8 cellular contexts compared by ENCODE assay signal in genomic region chr5:177116631-177117373, GRCh38. TPM values are rescaled to one million over a fixed set of nuclear protein-coding genes. Genes with fewer than 3 reads are reported as not detected.
DNase-seq lines count a peak whose midpoint lies in the region; ATAC-seq and TF ChIP-seq lines count a peak whose summit lies in the region.

No MANE protein-coding gene starts in this region.

- ATAC-seq in GM18511 (IDR thresholded peaks at IDR 0.05; ENCODE audit: unreplicated experiment), result no peak

- H3K79me2 ChIP-seq in osteoblast (ENCODE audit: insufficient read depth, low read length), result no peaks in the 10 kb centered on the region

- peak overlapping the region; percentile 97 for H2AFZ ChIP-seq in osteoblast (ENCODE audit: low read length)

- H3K4me1 ChIP-seq in osteoblast (ENCODE audit: insufficient read depth, low read length) (peaks cover 9% of the 10 kb centered on the region), stomach smooth muscle (ENCODE audit: control insufficient read depth, insufficient read depth, low read length) (peaks cover 17% of the 10 kb centered on the region)

- peak overlapping the region; percentile 41 to 90 (median 66) for H3K4me3 Mint-ChIP-seq in IgD-negative memory B cell

- H3K36me3 ChIP-seq in osteoblast (ENCODE audit: insufficient read depth, low read length) (no peaks in the 10 kb centered on the region), stomach smooth muscle (ENCODE audit: control insufficient read depth in 2 of 2, insufficient read depth in 2 of 2, low read length in 2 of 2) (no peaks in the 10 kb centered on the region)

- no peaks in the 10 kb centered on the region for H4K20me1 ChIP-seq in osteoblast (ENCODE audit: insufficient read depth, low read length)

- H3K27ac ChIP-seq in osteoblast (ENCODE audit: low read depth, low read length) (no peak overlapping the region), stomach smooth muscle (ENCODE audit: low read length) (peak overlapping the region; percentile 53)

- no peaks in the 10 kb centered on the region for H3K9me3 ChIP-seq in osteoblast (ENCODE audit: low read depth, low read length)
- H3K9me3 ChIP-seq in stomach smooth muscle (ENCODE audit: control insufficient read depth in 2 of 2, low read length in 2 of 2), result no peaks in the 10 kb centered on the region

- peak overlapping the region; percentile 80 for H3K4me2 ChIP-seq in osteoblast (ENCODE audit: insufficient read depth, low read length)

- peaks cover 3 to 16% (median 14%) of the 10 kb centered on the region in 3 donors for H3K4me1 Mint-ChIP-seq in IgD-negative memory B cell

- H3K9ac ChIP-seq in stomach smooth muscle (ENCODE audit: low read length in 2 of 2), result peak overlapping the region; percentile 66 to 67

- no peaks in the 10 kb centered on the region for H3K36me3 Mint-ChIP-seq in IgD-negative memory B cell

- H3K27ac Mint-ChIP-seq in IgD-negative memory B cell, result peak overlapping the region in 2 of 3 donors; percentile 3 to 70

- no peak for TF ChIP-seq CTCF in fibroblast of villous mesenchyme (IDR thresholded peaks at IDR 0.05; ENCODE audit: insufficient read depth, low read depth, low read length)
- TF ChIP-seq CTCF in osteoblast (IDR thresholded peaks at IDR 0.05; ENCODE audit: extremely low read depth, low read depth, low read length), result no peak

- H3K27me3 ChIP-seq in osteoblast (ENCODE audit: insufficient read depth, low read length) (no peaks in the 10 kb centered on the region), stomach smooth muscle (ENCODE audit: control insufficient read depth in 1 of 2, insufficient read depth in 2 of 2, low read length in 2 of 2) (no peaks in the 10 kb centered on the region)

- peak overlapping the region; percentile 21 for H3K4me3 ChIP-seq in fibroblast of villous mesenchyme (ENCODE audit: low read depth, low read length)
- peak overlapping the region; percentile 64 for H3K4me3 ChIP-seq in osteoblast (ENCODE audit: insufficient read depth, low read length)
- peak overlapping the region; percentile 59 to 72 for H3K4me3 ChIP-seq in stomach smooth muscle (ENCODE audit: low read length in 2 of 2)

- H3K27me3 Mint-ChIP-seq in IgD-negative memory B cell, result peaks cover 1% of the 10 kb centered on the region

- peak; percentile 24 for DNase-seq in DMS153 treated with DMSO at 0.1 percent for 48 hours (lab: John Stamatoyannopoulos, UW; ENCODE audit: unreplicated experiment)
- DNase-seq in activated effector memory CD4-positive, alpha-beta T cell treated with Interleukin-2 at 50 U/mL for 16 hours, result peak; percentile 72
- peak; percentile 85 for DNase-seq in fibroblast of villous mesenchyme (ENCODE audit: low read depth)
- DNase-seq in osteoblast (ENCODE audit: insufficient read length, low spot score, missing footprints), result peak; percentile 98
- DNase-seq in HT-29 (ENCODE audit: low spot score), result no peak

- no peaks in the 10 kb centered on the region for H3K9me3 Mint-ChIP-seq in IgD-negative memory B cell

RNA-seq across cellular contexts. Expression of gene NSD1, which starts 16.8 kb away (rescaled TPM):
- 68.5 TPM for polyA plus RNA-seq in IgD-negative memory B cell
- total RNA-seq in fibroblast of villous mesenchyme (59.3 and 70.0 TPM in 2 replicates), osteoblast (48.6 and 53.2 TPM in 2 replicates)
- total RNA-seq in HT-29 (2014; rRNA removed; shearing (Covaris generic)), result 21.9 and 29.4 TPM in 2 replicates

RNA-seq across cellular contexts. Expression of gene FGFR4, which starts 30.1 kb away (rescaled TPM):
- 0.38 TPM for polyA plus RNA-seq in IgD-negative memory B cell
- 0.64 and 1.3 TPM in 2 replicates for total RNA-seq in fibroblast of villous mesenchyme
- 0.29 and 1.1 TPM in 2 replicates for total RNA-seq in osteoblast
- total RNA-seq in HT-29 (2014; rRNA removed; shearing (Covaris generic)), result 145 and 158 TPM in 2 replicates

Comparison
In these comparisons a context has a peak if more than half of its experiments do, and no peak if none do; other contexts are left out.
1. RNA of gene FGFR4, which starts 30.1 kb away (total RNA-seq): 145 to 158 TPM in HT-29; 0.64 to 1.3 TPM in fibroblast of villous mesenchyme and 0.29 to 1.1 TPM in osteoblast; every median in the first group is over 10 times any median in the second.
2. Peak in every context shown above with its lines, with median percentiles within 50 percentile points of each other: H3K4me3 ChIP-seq.